Comparison of ENCODE assay signal across 8 cellular contexts in the genomic region with DNA sequence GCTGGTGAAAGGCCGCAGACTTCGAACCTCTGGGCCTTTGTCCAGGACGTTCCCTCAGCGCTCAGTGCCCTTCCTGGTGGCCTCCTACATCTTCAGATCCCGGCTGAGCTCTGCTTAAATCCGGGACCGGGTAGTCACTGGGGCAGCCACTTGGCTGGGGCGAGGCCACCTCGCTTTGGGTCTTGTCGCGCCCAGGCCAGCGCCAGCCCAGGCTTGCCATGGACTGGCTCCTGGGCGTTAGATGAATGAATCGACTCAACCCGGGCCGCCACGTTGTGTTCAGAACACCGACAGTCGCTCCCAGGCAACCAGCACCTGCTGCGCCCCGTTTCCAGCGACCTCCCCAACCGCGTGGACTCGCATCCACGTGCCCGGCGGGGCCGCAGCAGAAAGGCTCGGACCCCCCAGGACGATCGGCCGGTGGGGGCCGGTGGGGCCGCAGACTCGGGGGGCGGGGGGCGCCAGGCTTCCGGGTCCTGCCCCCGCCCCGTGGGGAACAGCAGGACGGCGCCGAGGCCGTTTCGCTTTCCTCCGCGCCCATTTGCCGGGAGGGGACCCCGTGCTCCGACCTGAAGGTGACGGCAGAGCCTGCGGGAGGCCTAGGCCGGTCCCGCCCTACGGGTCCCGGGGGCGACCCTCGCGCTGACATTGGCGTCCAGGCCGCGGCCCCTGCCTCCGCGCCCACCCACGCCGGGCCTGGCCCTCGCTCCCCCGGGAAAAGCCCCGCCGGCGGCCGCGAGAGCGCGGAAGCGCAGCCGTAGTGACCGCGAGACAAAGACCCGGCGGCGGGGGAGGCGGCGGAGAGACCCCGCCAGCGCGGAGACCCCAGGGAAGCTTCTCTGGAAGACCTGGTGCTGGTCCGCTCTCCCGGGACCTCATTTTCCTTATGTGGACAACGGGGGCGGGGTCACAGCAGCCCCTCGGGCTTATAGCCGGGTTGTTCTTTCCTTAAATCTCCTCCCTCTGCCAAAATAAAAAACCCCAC. TPM values are rescaled to one million over a fixed set of nuclear protein-coding genes. Genes with fewer than 3 reads are reported as not detected.
DNase-seq lines count a peak whose midpoint lies in the region; ATAC-seq, FAIRE-seq and TF ChIP-seq lines count a peak whose summit lies in the region.

No MANE protein-coding gene starts in this region.

- H3K27ac Mint-ChIP-seq in GM23338 = no peak overlapping the region; the same call in 1 of the 2 replicates

- FAIRE-seq in bronchial epithelial cell (lab: Jason Lieb, UNC) = no peak
- no peak for FAIRE-seq in RCC 7860 (lab: Jason Lieb, UNC)

- H3K36me3 ChIP-seq in GM23338 (ENCODE audit: insufficient read depth) (no peaks in the 10 kb centered on the region), bronchial epithelial cell (ENCODE audit: control insufficient read depth, insufficient read depth, low read length) (no peaks in the 10 kb centered on the region)

- peak overlapping the region; percentile 66; the same call in 1 of the 2 replicates for H3K27ac ChIP-seq in GM23338 (ENCODE audit: low read depth)

- no peaks in the 10 kb centered on the region for H4K20me1 ChIP-seq in GM23338 (replicated peaks; ENCODE audit: insufficient read depth)

- H3K9me3 Mint-ChIP-seq in GM23338 = no peaks in the 10 kb centered on the region

- DNase-seq in AG20443 (ENCODE audit: low spot score) (peak; percentile 66), GM23338 (ENCODE audit: low spot score) (peak; percentile 95), T-helper 9 cell (peak; percentile 39), bronchial epithelial cell (ENCODE audit: low read depth) (no peak), left colon (peak; percentile 56 to 72), RCC 7860 (ENCODE audit: low spot score) (no peak)
- peak; percentile 63 for DNase-seq in stimulated activated CD4-positive, alpha-beta T cell treated with anti-CD3 and anti-CD28 coated beads, Interleukin-4, amount 100 ng/mL, for 1 hour

- H3K79me2 ChIP-seq in GM23338 (replicated peaks; ENCODE audit: insufficient read depth) = no peaks in the 10 kb centered on the region

- H3K4me1 Mint-ChIP-seq in GM23338 = no peaks in the 10 kb centered on the region

- H3F3A ChIP-seq in GM23338 (replicated peaks; ENCODE audit: low read depth) = peaks cover 13% of the 10 kb centered on the region; the same call in 1 of the 2 replicates

- no peaks in the 10 kb centered on the region; the same call in 1 of the 2 replicates for H3K4me1 ChIP-seq in GM23338 (ENCODE audit: insufficient read depth)

- peak overlapping the region; percentile 70 for H3K4me3 Mint-ChIP-seq in GM23338

- H3K9me2 ChIP-seq in GM23338 (ENCODE audit: insufficient read depth) = no peaks in the 10 kb centered on the region

- no peaks in the 10 kb centered on the region for H3K36me3 Mint-ChIP-seq in GM23338 (ENCODE audit: low read depth)

- peak overlapping the region; percentile 76 for H3K4me3 ChIP-seq in GM23338
- peak overlapping the region; percentile 43 for H3K4me3 ChIP-seq in bronchial epithelial cell (ENCODE audit: low read depth, low read length)

- intact Hi-C loops in left colon (cut with DNase I, micrococcal nuclease) = no loop called here

- H3K27me3 ChIP-seq in GM23338 (ENCODE audit: insufficient read depth) = no peaks in the 10 kb centered on the region
- H3K27me3 ChIP-seq in bronchial epithelial cell (ENCODE audit: control insufficient read depth, insufficient read depth, low read length) = no peaks in the 10 kb centered on the region

- peak overlapping the region; percentile 87 for H2AFZ ChIP-seq in GM23338

- TF ChIP-seq CTCF in GM23338 (conservative IDR thresholded peaks at IDR 0.05; ENCODE audit: low read depth in 2 of 2) (no peak), bronchial epithelial cell (IDR thresholded peaks at IDR 0.05; ENCODE audit: insufficient read depth, low read length, severe bottlenecking) (no peak)

- H3K4me2 ChIP-seq in GM23338 = peak overlapping the region; percentile 88

- peak; percentile 88 for ATAC-seq in GM23338
- ATAC-seq in left colon = peak; percentile 72
- ATAC-seq in GM18873 (IDR thresholded peaks at IDR 0.05; ENCODE audit: low FRiP score, unreplicated experiment) = no peak

- H3K27me3 Mint-ChIP-seq in GM23338 (ENCODE audit: insufficient read depth, low read depth, poor library complexity) = peaks cover 6% of the 10 kb centered on the region

TF ChIP-seq in GM23338, 12 proteins besides CTCF, POLR2A, EP300 and RAD21:
- TF ChIP-seq EZH2phosphoT487 (IDR thresholded peaks at IDR 0.05; ENCODE audit: unreplicated experiment) (no peak), JUNB (IDR thresholded peaks at IDR 0.05; ENCODE audit: unreplicated experiment) (no peak), POLR2AphosphoS5 (IDR thresholded peaks at IDR 0.05; ENCODE audit: low read depth) (peak; percentile 41)

RNA-seq across cellular contexts. Expression of a gene that starts 37.3 kb away (rescaled TPM):
- total RNA-seq in GM23338 (2014; rRNA removed; shearing (Covaris generic)) = 24.1 and 26.1 TPM in 2 replicates
- polyA plus RNA-seq in GM23338 (2016; fragmentation: Nextera tagmentation; extraction: Ambion mirVana) = 7.6 and 8.7 TPM in 2 replicates
- total RNA-seq in bronchial epithelial cell = 19.7 and 38.3 TPM in 2 replicates
- 10 to 100 TPM; 35.7 to 36.2 TPM for total RNA-seq in left colon

RNA-seq across cellular contexts. Expression of a gene that starts 45.6 kb away (rescaled TPM):
- 73.0 and 95.9 TPM in 2 replicates for total RNA-seq in GM23338 (2014; rRNA removed; shearing (Covaris generic))
- 17.3 and 20.4 TPM in 2 replicates for polyA plus RNA-seq in GM23338 (2016; fragmentation: Nextera tagmentation; extraction: Ambion mirVana)
- 34.8 and 36.1 TPM in 2 replicates for total RNA-seq in bronchial epithelial cell
- 100 to 1,000 TPM; 105 to 117 TPM for total RNA-seq in left colon

Comparison
In these comparisons a context has a peak if more than half of its experiments do, and no peak if none do; other contexts are left out.
1. DNase-seq: peak in AG20443 (single experiment), GM23338 (single experiment), T-helper 9 cell (single experiment), left colon (2 of 2) and stimulated activated CD4-positive, alpha-beta T cell treated with anti-CD3 and anti-CD28 coated beads, Interleukin-4, amount 100 ng/mL, for 1 hour (single experiment); none in bronchial epithelial cell (single experiment) and RCC 7860 (single experiment).